In genomic region chr2:202171246-202171833, GRCh38 we compare ENCODE assay signal across 2 cellular contexts.
TF ChIP-seq lines count a peak whose summit lies in the region.

No MANE protein-coding gene starts in this region.

TF ChIP-seq in SK-N-SH, 30 proteins besides CTCF, POLR2A, EP300 and RAD21 (continued from another document):
- no peak for TF ChIP-seq IRF3 (IDR thresholded peaks at IDR 0.05; ENCODE audit: low read depth, low read length)
- no peak for TF ChIP-seq USF2 (IDR thresholded peaks at IDR 0.05; ENCODE audit: borderline replicate concordance, low read depth, low read length)
- no peak for TF ChIP-seq ELF1 (IDR thresholded peaks at IDR 0.05)
- TF ChIP-seq GATA2 (CRISPR knock-in tag; IDR thresholded peaks at IDR 0.05): no peak
- TF ChIP-seq EZH2phosphoT487 (IDR thresholded peaks at IDR 0.05; ENCODE audit: borderline replicate concordance, low read depth): no peak
- TF ChIP-seq TEAD4 (IDR thresholded peaks at IDR 0.05; ENCODE audit: borderline replicate concordance, insufficient read depth): no peak
- TF ChIP-seq, protein P1, sequence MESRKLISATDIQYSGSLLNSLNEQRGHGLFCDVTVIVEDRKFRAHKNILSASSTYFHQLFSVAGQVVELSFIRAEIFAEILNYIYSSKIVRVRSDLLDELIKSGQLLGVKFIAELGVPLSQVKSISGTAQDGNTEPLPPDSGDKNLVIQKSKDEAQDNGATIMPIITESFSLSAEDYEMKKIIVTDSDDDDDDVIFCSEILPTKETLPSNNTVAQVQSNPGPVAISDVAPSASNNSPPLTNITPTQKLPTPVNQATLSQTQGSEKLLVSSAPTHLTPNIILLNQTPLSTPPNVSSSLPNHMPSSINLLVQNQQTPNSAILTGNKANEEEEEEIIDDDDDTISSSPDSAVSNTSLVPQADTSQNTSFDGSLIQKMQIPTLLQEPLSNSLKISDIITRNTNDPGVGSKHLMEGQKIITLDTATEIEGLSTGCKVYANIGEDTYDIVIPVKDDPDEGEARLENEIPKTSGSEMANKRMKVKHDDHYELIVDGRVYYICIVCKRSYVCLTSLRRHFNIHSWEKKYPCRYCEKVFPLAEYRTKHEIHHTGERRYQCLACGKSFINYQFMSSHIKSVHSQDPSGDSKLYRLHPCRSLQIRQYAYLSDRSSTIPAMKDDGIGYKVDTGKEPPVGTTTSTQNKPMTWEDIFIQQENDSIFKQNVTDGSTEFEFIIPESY (IDR thresholded peaks at IDR 0.05; ENCODE audit: borderline replicate concordance, low read depth): no peak
- no peak for TF ChIP-seq TCF12 (IDR thresholded peaks at IDR 0.05)
- no peak for TF ChIP-seq FOXJ3 (CRISPR knock-in tag; IDR thresholded peaks at IDR 0.05)
- no peak for TF ChIP-seq CHD2 (IDR thresholded peaks at IDR 0.05; ENCODE audit: low read length, partially characterized antibody)

TF ChIP-seq in SK-N-SH treated with all-trans-retinoic acid at 6 μM for 48 hours, 23 proteins besides CTCF, POLR2A, EP300 and RAD21 (continued from another document):
- TF ChIP-seq, protein P2, sequence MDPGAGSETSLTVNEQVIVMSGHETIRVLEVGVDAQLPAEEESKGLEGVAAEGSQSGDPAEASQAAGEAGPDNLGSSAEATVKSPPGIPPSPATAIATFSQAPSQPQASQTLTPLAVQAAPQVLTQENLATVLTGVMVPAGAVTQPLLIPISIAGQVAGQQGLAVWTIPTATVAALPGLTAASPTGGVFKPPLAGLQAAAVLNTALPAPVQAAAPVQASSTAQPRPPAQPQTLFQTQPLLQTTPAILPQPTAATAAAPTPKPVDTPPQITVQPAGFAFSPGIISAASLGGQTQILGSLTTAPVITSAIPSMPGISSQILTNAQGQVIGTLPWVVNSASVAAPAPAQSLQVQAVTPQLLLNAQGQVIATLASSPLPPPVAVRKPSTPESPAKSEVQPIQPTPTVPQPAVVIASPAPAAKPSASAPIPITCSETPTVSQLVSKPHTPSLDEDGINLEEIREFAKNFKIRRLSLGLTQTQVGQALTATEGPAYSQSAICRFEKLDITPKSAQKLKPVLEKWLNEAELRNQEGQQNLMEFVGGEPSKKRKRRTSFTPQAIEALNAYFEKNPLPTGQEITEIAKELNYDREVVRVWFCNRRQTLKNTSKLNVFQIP (CRISPR knock-in tag; IDR thresholded peaks at IDR 0.05; ENCODE audit: borderline replicate concordance, low read depth): no peak
- TF ChIP-seq GLIS3 (CRISPR knock-in tag; IDR thresholded peaks at IDR 0.05) (no peak), ISL1 (CRISPR knock-in tag; IDR thresholded peaks at IDR 0.05) (no peak), PPARA (CRISPR knock-in tag; IDR thresholded peaks at IDR 0.05; ENCODE audit: borderline replicate concordance) (no peak), ZFP3 (CRISPR knock-in tag; IDR thresholded peaks at IDR 0.05) (no peak)
